Comparison of ENCODE assay signal across 12 cellular contexts in the genomic region with DNA sequence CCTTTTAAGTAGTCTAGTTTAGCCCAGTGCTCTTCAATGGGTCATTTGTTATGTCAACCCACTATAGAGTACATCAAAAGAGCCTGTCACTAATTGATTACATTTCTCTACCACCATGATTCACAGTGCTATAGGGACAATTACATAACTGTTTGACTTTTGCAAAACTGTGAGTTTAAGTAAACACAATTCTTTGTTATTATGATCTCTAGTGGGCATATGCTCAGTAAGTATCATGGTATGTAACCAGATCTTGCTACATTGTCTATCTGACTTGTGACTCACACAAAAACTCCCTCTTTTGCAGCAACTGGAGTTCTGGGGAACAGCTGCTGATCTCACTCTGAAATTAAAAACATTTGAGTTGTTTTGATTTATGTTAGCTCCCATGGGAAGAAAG.
DNase-seq lines count a peak whose midpoint lies in the region; ATAC-seq, FAIRE-seq and TF ChIP-seq lines count a peak whose summit lies in the region.
"Had no signal": no experiment of that assay in that cellular context is flagged by ENCODE, and none has a peak within 500 bp of the region (broad histone marks: within the 10 kb centered on the region; RNA-seq: fewer than 3 reads in every experiment).

No MANE protein-coding gene starts in this region.

- H3K36me3 ChIP-seq in SK-N-SH (replicated peaks in 1 of 2; ENCODE audit: control insufficient read depth in 1 of 2, insufficient read depth in 2 of 2, low read length in 1 of 2) (no peaks in the 10 kb centered on the region), keratinocyte (ENCODE audit: control insufficient read depth in 2 of 2, extremely low read depth in 1 of 2, insufficient read depth in 2 of 2, low read length in 2 of 2) (no peaks in the 10 kb centered on the region), sigmoid colon (no peaks in the 10 kb centered on the region)

- peak overlapping the region; percentile 68 to 89; a peak in 3 of 4 replicates for H3K27ac ChIP-seq in SK-N-SH (ENCODE audit: low read depth in 2 of 2, low read length in 1 of 2)
- H3K27ac ChIP-seq in keratinocyte (ENCODE audit: control insufficient read depth, insufficient read depth, low read length), result no peak overlapping the region
- peak overlapping the region in 2 of 4 donors; percentile 24 to 26 for H3K27ac ChIP-seq in sigmoid colon

- ATAC-seq in GM18505 (IDR thresholded peaks at IDR 0.05; ENCODE audit: unreplicated experiment), result no peak
- ATAC-seq: HCT116 had no signal

- H4K20me1 ChIP-seq in SK-N-SH (ENCODE audit: insufficient read depth) (no peaks in the 10 kb centered on the region), keratinocyte (ENCODE audit: control insufficient read depth, extremely low read depth, insufficient read depth, low read length) (no peaks in the 10 kb centered on the region)

- H3K79me2 ChIP-seq in SK-N-SH (ENCODE audit: insufficient read depth), result no peaks in the 10 kb centered on the region
- no peaks in the 10 kb centered on the region for H3K79me2 ChIP-seq in keratinocyte (ENCODE audit: control insufficient read depth, insufficient read depth, low read length)

- POLR2A ChIA-PET in SK-N-SH (lab: Yijun Ruan, JAX), result no interaction called here

- H3K27me3 ChIP-seq in SK-N-SH (ENCODE audit: insufficient read depth) (no peaks in the 10 kb centered on the region), keratinocyte (ENCODE audit: control insufficient read depth, extremely low read depth, insufficient read depth, low read length) (no peaks in the 10 kb centered on the region), sigmoid colon (no peaks in the 10 kb centered on the region)

- peaks cover 12% of the 10 kb centered on the region for H3F3A ChIP-seq in SK-N-SH (replicated peaks; ENCODE audit: insufficient read depth)

- intact Hi-C loops in sigmoid colon (cut with DNase I), result no loop called here

- no peaks in the 10 kb centered on the region for H3K9me1 ChIP-seq in keratinocyte (ENCODE audit: control insufficient read depth, extremely low read depth, insufficient read depth, low read length)

- peak; percentile 17 to 76; a peak in 2 of 4 replicates for TF ChIP-seq EP300 in SK-N-SH (IDR thresholded peaks at IDR 0.05; ENCODE audit: borderline replicate concordance in 1 of 2, low read depth in 1 of 2, low read length in 1 of 2)
- no peak for TF ChIP-seq EP300 in sigmoid colon (IDR thresholded peaks at IDR 0.05)

- dilution Hi-C loops in keratinocyte (cut with MboI; ENCODE audit: extremely low pct_ligation_motif_present, low sequenced_read_pairs), result no loop called here

- H3K4me3 ChIP-seq in SK-N-SH (ENCODE audit: low read depth in 2 of 2, low read length in 1 of 2) (peak overlapping the region in 1 of 2 experiments; percentile 4; a peak in 1 of 4 replicates), keratinocyte (ENCODE audit: control insufficient read depth in 2 of 3, extremely low read depth in 1 of 3, insufficient read depth in 2 of 3, low read depth in 1 of 3, low read length in 3 of 3) (no peak overlapping the region), sigmoid colon (no peak overlapping the region)

- no peak for TF ChIP-seq POLR2A in GM18505 (IDR thresholded peaks at IDR 0.05; ENCODE audit: borderline replicate concordance, extremely low read depth, insufficient read depth, insufficient read length)
- TF ChIP-seq POLR2A in sigmoid colon (IDR thresholded peaks at IDR 0.05), result no peak

- FAIRE-seq in keratinocyte (lab: Jason Lieb, UNC), result peak; percentile 65
- FAIRE-seq: G401.6 had no signal

- DNase-seq in COLO829 (ENCODE audit: low spot score) (peak; percentile 45), NCI-H1105 (lab: John Stamatoyannopoulos, UW) (peak; percentile 89), SK-N-SH (no peak), keratinocyte (ENCODE audit: low read depth, low spot score) (peak; percentile 21), T-helper 1 cell (no peak), sigmoid colon (no peak)
- DNase-seq in activated CD4-positive, CD25-positive, alpha-beta regulatory T cell (lab: John Stamatoyannopoulos, UW), result no peak
- DNase-seq: activated T-cell treated with anti-CD3 and anti-CD28 coated beads, Interleukin-2, amount 50 U/mL, for 24 hours; stimulated activated CD4-positive, alpha-beta T cell treated with anti-CD3 and anti-CD28 coated beads, Interleukin-2, amount 100 ng/mL, for 48 hours had no signal

- peaks cover 0 to 4% of the 10 kb centered on the region in 2 experiments; a peak in 1 of 4 replicates for H3K4me1 ChIP-seq in SK-N-SH (ENCODE audit: control insufficient read depth in 1 of 2, insufficient read depth in 2 of 2, low read depth in 1 of 2, low read length in 1 of 2)
- H3K4me1 ChIP-seq in keratinocyte (ENCODE audit: control insufficient read depth, extremely low read depth, insufficient read depth, low read length), result peaks cover 4% of the 10 kb centered on the region
- peaks cover 0 to 27% (median 19%) of the 10 kb centered on the region in 4 donors for H3K4me1 ChIP-seq in sigmoid colon

- no peak for TF ChIP-seq RAD21 in SK-N-SH (IDR thresholded peaks at IDR 0.05; ENCODE audit: low read length)

- 0 out of 2 replicates have a peak overlapping the region, but pooled peaks have one; percentile 56 for H2AFZ ChIP-seq in SK-N-SH (ENCODE audit: low read depth)
- H2AFZ ChIP-seq in keratinocyte (ENCODE audit: control insufficient read depth, low read length), result no peak overlapping the region

- no peaks in the 10 kb centered on the region for H3K9me2 ChIP-seq in SK-N-SH

- H3K4me2 ChIP-seq in SK-N-SH (peak overlapping the region; percentile 54; the same call in 1 of the 2 replicates), keratinocyte (ENCODE audit: control insufficient read depth, extremely low read depth, insufficient read depth, low read depth, low read length) (no peak overlapping the region)

- peak overlapping the region; percentile 16; the same call in 1 of the 2 replicates for H3K9ac ChIP-seq in SK-N-SH
- no peak overlapping the region for H3K9ac ChIP-seq in keratinocyte (ENCODE audit: control insufficient read depth, extremely low read depth, insufficient read depth, low read length)

- CTCF ChIA-PET in SK-N-SH (lab: Yijun Ruan, JAX), result interaction anchor here (0.6 kb wide), 1 partner anchor 109 kb away, joined by 3 read pairs; no protein-coding TSS in a partner anchor

- H3K9me3 ChIP-seq in SK-N-SH (peaks cover 4% of the 10 kb centered on the region; the same call in 1 of the 2 replicates), keratinocyte (ENCODE audit: control insufficient read depth, low read depth, low read length) (no peaks in the 10 kb centered on the region), sigmoid colon (peaks cover 0 to 3% (median 0%) of the 10 kb centered on the region in 4 donors)

- TF ChIP-seq CTCF in SK-N-SH (IDR thresholded peaks at IDR 0.05), result no peak
- TF ChIP-seq CTCF in keratinocyte (optimal IDR thresholded peaks at IDR 0.05 in 1 of 3, IDR thresholded peaks at IDR 0.05 in 1 of 3, conservative IDR thresholded peaks at IDR 0.05 in 1 of 3; ENCODE audit: extremely low read depth in 1 of 3, insufficient read depth in 2 of 3, low read length in 3 of 3), result no peak
- no peak for TF ChIP-seq CTCF in sigmoid colon (IDR thresholded peaks at IDR 0.05)

TF ChIP-seq in SK-N-SH, 30 proteins besides CTCF, POLR2A, EP300 and RAD21:
- TF ChIP-seq SIN3A (IDR thresholded peaks at IDR 0.05; ENCODE audit: borderline replicate concordance, low read depth, low read length) (no peak), TCF12 (IDR thresholded peaks at IDR 0.05) (peak; percentile 97), NFIC (IDR thresholded peaks at IDR 0.05; ENCODE audit: borderline replicate concordance) (peak; percentile 49), FOXM1 (IDR thresholded peaks at IDR 0.05; ENCODE audit: low read depth) (peak; percentile 46; the same call in 1 of the 2 replicates), CHD2 (IDR thresholded peaks at IDR 0.05; ENCODE audit: low read length, partially characterized antibody) (no peak), JUND (IDR thresholded peaks at IDR 0.05) (peak; percentile 76), EZH2phosphoT487 (IDR thresholded peaks at IDR 0.05; ENCODE audit: borderline replicate concordance, low read depth) (no peak), RXRA (IDR thresholded peaks at IDR 0.05; ENCODE audit: borderline replicate concordance, low read depth) (0 out of 2 replicates have a peak, but pooled peaks have one; percentile 46), FOSL2 (IDR thresholded peaks at IDR 0.05; ENCODE audit: borderline replicate concordance, low read depth) (peak; percentile 85)
- TF ChIP-seq, protein P1, sequence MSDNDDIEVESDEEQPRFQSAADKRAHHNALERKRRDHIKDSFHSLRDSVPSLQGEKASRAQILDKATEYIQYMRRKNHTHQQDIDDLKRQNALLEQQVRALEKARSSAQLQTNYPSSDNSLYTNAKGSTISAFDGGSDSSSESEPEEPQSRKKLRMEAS (IDR thresholded peaks at IDR 0.05; ENCODE audit: low read depth), result peak; percentile 51; the same call in 1 of the 2 replicates
- TF ChIP-seq, protein P2, sequence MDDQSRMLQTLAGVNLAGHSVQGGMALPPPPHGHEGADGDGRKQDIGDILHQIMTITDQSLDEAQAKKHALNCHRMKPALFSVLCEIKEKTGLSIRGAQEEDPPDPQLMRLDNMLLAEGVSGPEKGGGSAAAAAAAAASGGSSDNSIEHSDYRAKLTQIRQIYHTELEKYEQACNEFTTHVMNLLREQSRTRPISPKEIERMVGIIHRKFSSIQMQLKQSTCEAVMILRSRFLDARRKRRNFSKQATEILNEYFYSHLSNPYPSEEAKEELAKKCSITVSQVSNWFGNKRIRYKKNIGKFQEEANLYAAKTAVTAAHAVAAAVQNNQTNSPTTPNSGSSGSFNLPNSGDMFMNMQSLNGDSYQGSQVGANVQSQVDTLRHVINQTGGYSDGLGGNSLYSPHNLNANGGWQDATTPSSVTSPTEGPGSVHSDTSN (IDR thresholded peaks at IDR 0.05), result peak; percentile 69

Comparison
In these comparisons a context has a peak if more than half of its experiments do, and no peak if none do; other contexts are left out.
1. DNase-seq: peak in COLO829 (single experiment), NCI-H1105 (single experiment) and keratinocyte (single experiment); none in SK-N-SH (single experiment), T-helper 1 cell (0 of 5), sigmoid colon (single experiment) and activated CD4-positive, CD25-positive, alpha-beta regulatory T cell (0 of 4).